8 cellular contexts compared by ENCODE assay signal in genomic region chr1:226737819-226738420, GRCh38. TPM values are rescaled to one million over a fixed set of nuclear protein-coding genes. Genes with fewer than 3 reads are reported as not detected.
DNase-seq lines count a peak whose midpoint lies in the region; FAIRE-seq and TF ChIP-seq lines count a peak whose summit lies in the region.

No MANE protein-coding gene starts in this region.

- H3K27me3 ChIP-seq in bronchial epithelial cell (ENCODE audit: control insufficient read depth, insufficient read depth, low read length) (no peaks in the 10 kb centered on the region), keratinocyte (ENCODE audit: control insufficient read depth, extremely low read depth, insufficient read depth, low read length) (no peaks in the 10 kb centered on the region), small intestine (ENCODE audit: control insufficient read depth in 2 of 2, insufficient read depth in 2 of 2, low read length in 2 of 2) (no peaks in the 10 kb centered on the region)

- peaks cover 5% of the 10 kb centered on the region for H3K4me1 ChIP-seq in keratinocyte (ENCODE audit: control insufficient read depth, extremely low read depth, insufficient read depth, low read length)
- H3K4me1 ChIP-seq in small intestine (ENCODE audit: control insufficient read depth in 2 of 2, insufficient read depth in 1 of 2, low read depth in 1 of 2, low read length in 1 of 2), result no peaks in the 10 kb centered on the region

- peaks cover 11% of the 10 kb centered on the region for H3K79me2 ChIP-seq in keratinocyte (ENCODE audit: control insufficient read depth, insufficient read depth, low read length)

- H3K9ac ChIP-seq in keratinocyte (ENCODE audit: control insufficient read depth, extremely low read depth, insufficient read depth, low read length), result peak overlapping the region; percentile 82

- H3K27ac ChIP-seq in keratinocyte (ENCODE audit: control insufficient read depth, insufficient read depth, low read length), result peak overlapping the region; percentile 76
- peak overlapping the region; percentile 57 to 92 for H3K27ac ChIP-seq in small intestine (ENCODE audit: low read depth in 1 of 2, low read length in 1 of 2)

- FAIRE-seq in bronchial epithelial cell (lab: Jason Lieb, UNC), result no peak
- no peak for FAIRE-seq in keratinocyte (lab: Jason Lieb, UNC)
- no peak for FAIRE-seq in small intestine (lab: Jason Lieb, UNC)

- 0 to 1% (median 0%) methylated on average over 45 to 49 of the region's 49 CpGs for WGBS in small intestine, 3 donors

- H3K4me2 ChIP-seq in keratinocyte (ENCODE audit: control insufficient read depth, extremely low read depth, insufficient read depth, low read depth, low read length), result peak overlapping the region; percentile 84

- dilution Hi-C loops in keratinocyte (cut with MboI; ENCODE audit: extremely low pct_ligation_motif_present, low sequenced_read_pairs), result no loop called here

- H3K4me3 ChIP-seq in bronchial epithelial cell (ENCODE audit: low read depth, low read length), result peak overlapping the region; percentile 67
- peak overlapping the region; percentile 49 to 92 (median 75) for H3K4me3 ChIP-seq in keratinocyte (ENCODE audit: control insufficient read depth in 2 of 3, extremely low read depth in 1 of 3, insufficient read depth in 2 of 3, low read depth in 1 of 3, low read length in 3 of 3)
- peak overlapping the region; percentile 82 to 90 for H3K4me3 ChIP-seq in small intestine (ENCODE audit: low read depth in 1 of 2, low read length in 2 of 2)

- peak; percentile 20 to 35 for DNase-seq in NOMO-1 (lab: John Stamatoyannopoulos, UW; ENCODE audit: unreplicated experiment in 2 of 2)
- no peak for DNase-seq in NOMO-1 treated with dmso at 0.1 percent for 144 hours (lab: John Stamatoyannopoulos, UW; ENCODE audit: unreplicated experiment)
- DNase-seq in HK-2 (ENCODE audit: unreplicated experiment), result peak; percentile 46
- DNase-seq in T-helper 9 cell, result peak; percentile 37
- DNase-seq in bronchial epithelial cell (ENCODE audit: low read depth), result peak; percentile 30
- no peak for DNase-seq in keratinocyte (ENCODE audit: low read depth, low spot score)
- peak; percentile 72 for DNase-seq in small intestine
- no peak for DNase-seq in middle frontal gyrus (ENCODE audit: extremely low spot score, low spot score)

- TF ChIP-seq CTCF in bronchial epithelial cell (IDR thresholded peaks at IDR 0.05; ENCODE audit: insufficient read depth, low read length, severe bottlenecking), result no peak
- no peak for TF ChIP-seq CTCF in keratinocyte (optimal IDR thresholded peaks at IDR 0.05 in 1 of 3, IDR thresholded peaks at IDR 0.05 in 1 of 3, conservative IDR thresholded peaks at IDR 0.05 in 1 of 3; ENCODE audit: extremely low read depth in 1 of 3, insufficient read depth in 2 of 3, low read length in 3 of 3)

- no peaks in the 10 kb centered on the region for H4K20me1 ChIP-seq in keratinocyte (ENCODE audit: control insufficient read depth, extremely low read depth, insufficient read depth, low read length)

- H3K9me3 ChIP-seq in keratinocyte (ENCODE audit: control insufficient read depth, low read depth, low read length) (no peaks in the 10 kb centered on the region), small intestine (ENCODE audit: control insufficient read depth, low read depth) (no peaks in the 10 kb centered on the region)

- H2AFZ ChIP-seq in keratinocyte (ENCODE audit: control insufficient read depth, low read length), result peak overlapping the region; percentile 85

- no peaks in the 10 kb centered on the region for H3K9me1 ChIP-seq in keratinocyte (ENCODE audit: control insufficient read depth, extremely low read depth, insufficient read depth, low read length)

- H3K36me3 ChIP-seq in bronchial epithelial cell (ENCODE audit: control insufficient read depth, insufficient read depth, low read length), result no peaks in the 10 kb centered on the region
- H3K36me3 ChIP-seq in keratinocyte (ENCODE audit: control insufficient read depth in 2 of 2, extremely low read depth in 1 of 2, insufficient read depth in 2 of 2, low read length in 2 of 2), result peaks cover 4 to 8% of the 10 kb centered on the region in 2 experiments
- no peaks in the 10 kb centered on the region for H3K36me3 ChIP-seq in small intestine (ENCODE audit: control insufficient read depth in 2 of 2, insufficient read depth in 2 of 2, low read length in 2 of 2)

RNA-seq across cellular contexts. Expression of gene ITPKB, which starts 1.2 kb away (rescaled TPM):
- 1.3 and 1.9 TPM in 2 replicates for total RNA-seq in bronchial epithelial cell
- polyA plus RNA-seq in keratinocyte (3.2 to 4.9 TPM (median 3.2 TPM) in 3 replicates), small intestine (1 to 10 TPM; 1.8 to 9.6 (median 3.0) TPM)
- polyA plus RNA-seq in keratinocyte (2011; ENCODE audit: low read depth), result 1.3 TPM
- 2.5 and 2.7 TPM in 2 replicates for polyA plus RNA-seq in keratinocyte (2011; cell fraction: cytosol; rRNA removed)
- polyA plus RNA-seq in keratinocyte (2011; cell fraction: nucleus; rRNA removed), result 7.0 and 7.4 TPM in 2 replicates
- 3.0 and 7.0 TPM in 2 replicates for polyA plus RNA-seq in keratinocyte (2012; ENCODE audit: low replicate concordance)
- polyA minus RNA-seq in keratinocyte, result 8.8 to 18.0 TPM (median 9.0 TPM) in 3 replicates
- polyA minus RNA-seq in keratinocyte (2011; cell fraction: cytosol; rRNA and poly(A)+ RNA removed), result 10.7 TPM
- polyA minus RNA-seq in keratinocyte (2011; cell fraction: nucleus; rRNA and poly(A)+ RNA removed), result 11.0 and 15.0 TPM in 2 replicates

Comparison
In these comparisons a context has a peak if more than half of its experiments do, and no peak if none do; other contexts are left out.
1. DNase-seq: peak in NOMO-1 (2 of 2), HK-2 (single experiment), T-helper 9 cell (single experiment), bronchial epithelial cell (single experiment) and small intestine (single experiment); none in NOMO-1 treated with dmso at 0.1 percent for 144 hours (single experiment), keratinocyte (single experiment) and middle frontal gyrus (single experiment).
2. Peak in every context shown above with its lines, with median percentiles within 50 percentile points of each other: H3K4me3 ChIP-seq.